ENCODE assay signal across 1 cellular context in the genomic region with DNA sequence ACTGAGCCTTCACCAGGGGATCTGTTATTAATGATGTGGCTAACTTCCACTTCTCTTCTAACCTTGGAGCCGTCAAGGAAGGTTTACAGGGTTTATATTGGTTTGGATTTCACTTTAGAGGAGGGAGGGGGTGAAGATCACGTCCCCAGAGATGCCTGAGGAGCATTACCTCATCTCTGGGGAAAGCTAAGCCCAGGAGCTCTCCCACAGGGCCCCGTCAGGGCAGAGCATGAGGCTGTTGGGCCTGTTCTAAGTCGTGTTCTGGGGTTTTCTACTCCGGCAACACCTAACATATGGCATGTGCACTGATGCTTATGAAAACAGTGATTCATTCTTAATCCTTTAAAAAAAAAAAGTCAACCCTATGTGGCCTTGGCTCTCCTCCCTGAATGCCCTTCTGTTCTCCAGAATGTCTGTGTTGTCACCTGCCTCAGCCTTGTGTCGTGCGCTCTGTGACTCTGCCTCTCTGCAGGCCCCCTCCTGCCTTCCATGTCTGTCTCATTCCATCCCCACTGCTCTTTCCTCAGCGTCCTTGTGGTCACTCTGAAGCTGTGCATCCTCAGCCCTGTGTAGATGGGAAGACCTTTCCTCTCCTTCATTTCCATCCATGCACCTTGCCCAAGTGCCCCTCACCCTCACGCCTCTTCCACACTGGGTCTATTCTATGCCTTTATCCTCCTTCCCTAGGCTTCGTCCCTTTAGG.
TF ChIP-seq lines count a peak whose summit lies in the region.

No MANE protein-coding gene starts in this region.

TF ChIP-seq in GM12878, 131 proteins besides CTCF, POLR2A, EP300 and RAD21 (continued from another document):
- TF ChIP-seq E4F1 (IDR thresholded peaks at IDR 0.05; ENCODE audit: borderline replicate concordance, partially characterized antibody), result no peak
- TF ChIP-seq, protein P1, sequence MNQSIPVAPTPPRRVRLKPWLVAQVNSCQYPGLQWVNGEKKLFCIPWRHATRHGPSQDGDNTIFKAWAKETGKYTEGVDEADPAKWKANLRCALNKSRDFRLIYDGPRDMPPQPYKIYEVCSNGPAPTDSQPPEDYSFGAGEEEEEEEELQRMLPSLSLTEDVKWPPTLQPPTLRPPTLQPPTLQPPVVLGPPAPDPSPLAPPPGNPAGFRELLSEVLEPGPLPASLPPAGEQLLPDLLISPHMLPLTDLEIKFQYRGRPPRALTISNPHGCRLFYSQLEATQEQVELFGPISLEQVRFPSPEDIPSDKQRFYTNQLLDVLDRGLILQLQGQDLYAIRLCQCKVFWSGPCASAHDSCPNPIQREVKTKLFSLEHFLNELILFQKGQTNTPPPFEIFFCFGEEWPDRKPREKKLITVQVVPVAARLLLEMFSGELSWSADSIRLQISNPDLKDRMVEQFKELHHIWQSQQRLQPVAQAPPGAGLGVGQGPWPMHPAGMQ (IDR thresholded peaks at IDR 0.05; ENCODE audit: borderline replicate concordance), result no peak
- TF ChIP-seq SIX5 (IDR thresholded peaks at IDR 0.05; ENCODE audit: low read depth, low read length, severe bottlenecking), result no peak
- no peak for TF ChIP-seq TCF3 (IDR thresholded peaks at IDR 0.05; ENCODE audit: borderline replicate concordance, insufficient read depth, low read depth, low read length)
- TF ChIP-seq, protein P2, sequence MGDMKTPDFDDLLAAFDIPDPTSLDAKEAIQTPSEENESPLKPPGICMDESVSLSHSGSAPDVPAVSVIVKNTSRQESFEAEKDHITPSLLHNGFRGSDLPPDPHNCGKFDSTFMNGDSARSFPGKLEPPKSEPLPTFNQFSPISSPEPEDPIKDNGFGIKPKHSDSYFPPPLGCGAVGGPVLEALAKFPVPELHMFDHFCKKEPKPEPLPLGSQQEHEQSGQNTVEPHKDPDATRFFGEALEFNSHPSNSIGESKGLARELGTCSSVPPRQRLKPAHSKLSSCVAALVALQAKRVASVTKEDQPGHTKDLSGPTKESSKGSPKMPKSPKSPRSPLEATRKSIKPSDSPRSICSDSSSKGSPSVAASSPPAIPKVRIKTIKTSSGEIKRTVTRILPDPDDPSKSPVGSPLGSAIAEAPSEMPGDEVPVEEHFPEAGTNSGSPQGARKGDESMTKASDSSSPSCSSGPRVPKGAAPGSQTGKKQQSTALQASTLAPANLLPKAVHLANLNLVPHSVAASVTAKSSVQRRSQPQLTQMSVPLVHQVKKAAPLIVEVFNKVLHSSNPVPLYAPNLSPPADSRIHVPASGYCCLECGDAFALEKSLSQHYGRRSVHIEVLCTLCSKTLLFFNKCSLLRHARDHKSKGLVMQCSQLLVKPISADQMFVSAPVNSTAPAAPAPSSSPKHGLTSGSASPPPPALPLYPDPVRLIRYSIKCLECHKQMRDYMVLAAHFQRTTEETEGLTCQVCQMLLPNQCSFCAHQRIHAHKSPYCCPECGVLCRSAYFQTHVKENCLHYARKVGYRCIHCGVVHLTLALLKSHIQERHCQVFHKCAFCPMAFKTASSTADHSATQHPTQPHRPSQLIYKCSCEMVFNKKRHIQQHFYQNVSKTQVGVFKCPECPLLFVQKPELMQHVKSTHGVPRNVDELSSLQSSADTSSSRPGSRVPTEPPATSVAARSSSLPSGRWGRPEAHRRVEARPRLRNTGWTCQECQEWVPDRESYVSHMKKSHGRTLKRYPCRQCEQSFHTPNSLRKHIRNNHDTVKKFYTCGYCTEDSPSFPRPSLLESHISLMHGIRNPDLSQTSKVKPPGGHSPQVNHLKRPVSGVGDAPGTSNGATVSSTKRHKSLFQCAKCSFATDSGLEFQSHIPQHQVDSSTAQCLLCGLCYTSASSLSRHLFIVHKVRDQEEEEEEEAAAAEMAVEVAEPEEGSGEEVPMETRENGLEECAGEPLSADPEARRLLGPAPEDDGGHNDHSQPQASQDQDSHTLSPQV (IDR thresholded peaks at IDR 0.05), result no peak
- TF ChIP-seq, protein P3, sequence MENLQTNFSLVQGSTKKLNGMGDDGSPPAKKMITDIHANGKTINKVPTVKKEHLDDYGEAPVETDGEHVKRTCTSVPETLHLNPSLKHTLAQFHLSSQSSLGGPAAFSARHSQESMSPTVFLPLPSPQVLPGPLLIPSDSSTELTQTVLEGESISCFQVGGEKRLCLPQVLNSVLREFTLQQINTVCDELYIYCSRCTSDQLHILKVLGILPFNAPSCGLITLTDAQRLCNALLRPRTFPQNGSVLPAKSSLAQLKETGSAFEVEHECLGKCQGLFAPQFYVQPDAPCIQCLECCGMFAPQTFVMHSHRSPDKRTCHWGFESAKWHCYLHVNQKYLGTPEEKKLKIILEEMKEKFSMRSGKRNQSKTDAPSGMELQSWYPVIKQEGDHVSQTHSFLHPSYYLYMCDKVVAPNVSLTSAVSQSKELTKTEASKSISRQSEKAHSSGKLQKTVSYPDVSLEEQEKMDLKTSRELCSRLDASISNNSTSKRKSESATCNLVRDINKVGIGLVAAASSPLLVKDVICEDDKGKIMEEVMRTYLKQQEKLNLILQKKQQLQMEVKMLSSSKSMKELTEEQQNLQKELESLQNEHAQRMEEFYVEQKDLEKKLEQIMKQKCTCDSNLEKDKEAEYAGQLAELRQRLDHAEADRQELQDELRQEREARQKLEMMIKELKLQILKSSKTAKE (IDR thresholded peaks at IDR 0.05; ENCODE audit: low read depth, poor library complexity, severe bottlenecking), result no peak
- TF ChIP-seq WRNIP1 (IDR thresholded peaks at IDR 0.05; ENCODE audit: borderline replicate concordance, low read depth, low read length), result no peak
- TF ChIP-seq CHD1 (IDR thresholded peaks at IDR 0.05; ENCODE audit: low read depth, low read length), result no peak
- no peak for TF ChIP-seq MTA3 (IDR thresholded peaks at IDR 0.05; ENCODE audit: borderline replicate concordance, low read length)
- no peak for TF ChIP-seq SUZ12 (IDR thresholded peaks at IDR 0.05; ENCODE audit: unreplicated experiment)
- TF ChIP-seq ZBTB11 (CRISPR knock-in tag; IDR thresholded peaks at IDR 0.05), result no peak
- TF ChIP-seq TARDBP (IDR thresholded peaks at IDR 0.05; ENCODE audit: borderline replicate concordance), result no peak
- no peak for TF ChIP-seq HSF1 (IDR thresholded peaks at IDR 0.05; ENCODE audit: low read depth, low read length)
- TF ChIP-seq EED (IDR thresholded peaks at IDR 0.05; ENCODE audit: low read depth), result peak; percentile 45
- no peak for TF ChIP-seq E2F4 (IDR thresholded peaks at IDR 0.05; ENCODE audit: low read depth, low read length)
- no peak for TF ChIP-seq SMAD5 (IDR thresholded peaks at IDR 0.05; ENCODE audit: low read depth)
- TF ChIP-seq MEF2B (IDR thresholded peaks at IDR 0.05; ENCODE audit: partially characterized antibody, poor library complexity, severe bottlenecking), result peak; percentile 64
- TF ChIP-seq, protein P4, sequence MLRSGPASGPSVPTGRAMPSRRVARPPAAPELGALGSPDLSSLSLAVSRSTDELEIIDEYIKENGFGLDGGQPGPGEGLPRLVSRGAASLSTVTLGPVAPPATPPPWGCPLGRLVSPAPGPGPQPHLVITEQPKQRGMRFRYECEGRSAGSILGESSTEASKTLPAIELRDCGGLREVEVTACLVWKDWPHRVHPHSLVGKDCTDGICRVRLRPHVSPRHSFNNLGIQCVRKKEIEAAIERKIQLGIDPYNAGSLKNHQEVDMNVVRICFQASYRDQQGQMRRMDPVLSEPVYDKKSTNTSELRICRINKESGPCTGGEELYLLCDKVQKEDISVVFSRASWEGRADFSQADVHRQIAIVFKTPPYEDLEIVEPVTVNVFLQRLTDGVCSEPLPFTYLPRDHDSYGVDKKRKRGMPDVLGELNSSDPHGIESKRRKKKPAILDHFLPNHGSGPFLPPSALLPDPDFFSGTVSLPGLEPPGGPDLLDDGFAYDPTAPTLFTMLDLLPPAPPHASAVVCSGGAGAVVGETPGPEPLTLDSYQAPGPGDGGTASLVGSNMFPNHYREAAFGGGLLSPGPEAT (IDR thresholded peaks at IDR 0.05; ENCODE audit: low read depth), result no peak
- TF ChIP-seq BHLHE40 (IDR thresholded peaks at IDR 0.05; ENCODE audit: borderline replicate concordance in 1 of 2, low read depth in 2 of 2, low read length in 1 of 2), result peak in 1 of 2 experiments; percentile 52; a peak in 2 of 4 replicates
- peak; percentile 58 for TF ChIP-seq NR2F1 (conservative IDR thresholded peaks at IDR 0.05)
- peak; percentile 20; the same call in 1 of the 2 replicates for TF ChIP-seq CREM (IDR thresholded peaks at IDR 0.05; ENCODE audit: low read depth)
- TF ChIP-seq, protein P5, sequence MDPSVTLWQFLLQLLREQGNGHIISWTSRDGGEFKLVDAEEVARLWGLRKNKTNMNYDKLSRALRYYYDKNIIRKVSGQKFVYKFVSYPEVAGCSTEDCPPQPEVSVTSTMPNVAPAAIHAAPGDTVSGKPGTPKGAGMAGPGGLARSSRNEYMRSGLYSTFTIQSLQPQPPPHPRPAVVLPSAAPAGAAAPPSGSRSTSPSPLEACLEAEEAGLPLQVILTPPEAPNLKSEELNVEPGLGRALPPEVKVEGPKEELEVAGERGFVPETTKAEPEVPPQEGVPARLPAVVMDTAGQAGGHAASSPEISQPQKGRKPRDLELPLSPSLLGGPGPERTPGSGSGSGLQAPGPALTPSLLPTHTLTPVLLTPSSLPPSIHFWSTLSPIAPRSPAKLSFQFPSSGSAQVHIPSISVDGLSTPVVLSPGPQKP (IDR thresholded peaks at IDR 0.05; ENCODE audit: low read depth, low read length), result no peak
- TF ChIP-seq JUNB (IDR thresholded peaks at IDR 0.05), result peak; percentile 14; the same call in 1 of the 2 replicates
